ENCODE assay signal across 2 cellular contexts in genomic region chr19:33627962-33628839, GRCh38.
TF ChIP-seq lines count a peak whose summit lies in the region.

No MANE protein-coding gene starts in this region.

TF ChIP-seq in IMR-90, 13 proteins besides CTCF, POLR2A, EP300 and RAD21:
- TF ChIP-seq USF2 (IDR thresholded peaks at IDR 0.05; ENCODE audit: low read depth, low read length) = no peak
- no peak for TF ChIP-seq CHD1 (IDR thresholded peaks at IDR 0.05; ENCODE audit: low read depth, low read length)
- TF ChIP-seq SMC3 (IDR thresholded peaks at IDR 0.05; ENCODE audit: low read depth, low read length) = no peak
- no peak for TF ChIP-seq FOS (IDR thresholded peaks at IDR 0.05; ENCODE audit: low read depth, low read length)
- TF ChIP-seq RCOR1 (IDR thresholded peaks at IDR 0.05; ENCODE audit: insufficient replicate concordance, low read length) = no peak
- TF ChIP-seq MAFK (IDR thresholded peaks at IDR 0.05; ENCODE audit: low read depth, low read length) = no peak
- TF ChIP-seq CEBPB (IDR thresholded peaks at IDR 0.05; ENCODE audit: low read depth, low read length) = no peak

TF ChIP-seq in K562, 482 proteins besides CTCF, POLR2A, EP300 and RAD21:
- TF ChIP-seq TBL1XR1 (IDR thresholded peaks at IDR 0.05; ENCODE audit: low read length in 2 of 2) (no peak), ZSCAN29 (IDR thresholded peaks at IDR 0.05) (peak; percentile 84), THRA (IDR thresholded peaks at IDR 0.05) (no peak), ZFP36 (IDR thresholded peaks at IDR 0.05; ENCODE audit: low read depth, low read length, partially characterized antibody) (peak; percentile 76), PRDM10 (IDR thresholded peaks at IDR 0.05; ENCODE audit: partially characterized antibody) (peak; percentile 93), SMAD4 (CRISPR knock-in tag; conservative IDR thresholded peaks at IDR 0.05) (no peak), FOXM1 (IDR thresholded peaks at IDR 0.05; ENCODE audit: low read depth) (no peak), FOXM1 (CRISPR knock-in tag; IDR thresholded peaks at IDR 0.05; ENCODE audit: low read depth) (no peak)
